16 cellular contexts compared by ENCODE assay signal in the genomic region with DNA sequence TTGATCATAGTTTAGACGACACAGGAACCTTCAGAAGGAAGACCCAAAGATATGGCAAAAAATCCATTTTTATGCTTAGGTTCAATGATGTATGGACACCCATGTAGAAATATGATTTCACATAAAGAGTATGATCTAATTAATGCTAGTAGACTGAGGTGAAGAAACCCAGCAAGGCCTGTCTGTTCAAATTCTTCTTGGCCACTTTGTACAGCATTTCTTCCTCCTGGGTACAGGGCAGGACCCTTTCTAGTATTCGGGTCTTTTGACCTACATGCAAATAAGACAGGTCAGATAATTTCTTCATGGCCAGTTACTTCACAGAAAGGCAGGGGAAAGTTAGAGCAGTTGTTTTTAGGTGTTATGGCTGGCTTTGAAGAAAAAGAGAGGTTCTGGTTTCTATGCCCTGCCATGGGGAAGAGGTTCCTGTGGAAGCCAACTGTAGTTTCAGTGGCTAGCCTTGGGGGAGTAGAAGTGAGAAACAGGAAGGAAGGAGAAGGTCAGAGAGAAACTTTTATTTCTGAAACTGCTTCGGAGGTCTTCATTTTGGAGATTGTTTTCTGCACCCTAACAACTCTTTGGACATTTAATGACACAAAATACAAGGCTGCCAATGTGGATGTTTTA.
DNase-seq lines count a peak whose midpoint lies in the region; ATAC-seq and TF ChIP-seq lines count a peak whose summit lies in the region.
"Had no signal": no experiment of that assay in that cellular context is flagged by ENCODE, and none has a peak within 500 bp of the region (broad histone marks: within the 10 kb centered on the region; RNA-seq: fewer than 3 reads in every experiment).

No MANE protein-coding gene starts in this region.

- peak; percentile 42 for ATAC-seq in GM18867 (IDR thresholded peaks at IDR 0.05; ENCODE audit: unreplicated experiment)
- peak; percentile 74 for ATAC-seq in HG02678 (IDR thresholded peaks at IDR 0.05; ENCODE audit: unreplicated experiment)
- ATAC-seq in activated naive CD8-positive, alpha-beta T cell treated with anti-CD3 and anti-CD28 coated beads, Interleukin-2, amount 50 U/mL, for 24 hours, result peak; percentile 77
- ATAC-seq: gastroesophageal sphincter had no signal

- no peaks in the 10 kb centered on the region for H3K27me3 ChIP-seq in HAP-1 (ENCODE audit: low read depth)
- H3K27me3 ChIP-seq: gastroesophageal sphincter, right atrium auricular region, tibial nerve had no signal

- TF ChIP-seq POLR2A in NB4 (IDR thresholded peaks at IDR 0.05; ENCODE audit: extremely low read depth, insufficient read length), result no peak

- H3K9me3 Mint-ChIP-seq in activated naive CD8-positive, alpha-beta T cell treated with anti-CD3 and anti-CD28 coated beads, Interleukin-2, amount 50 U/mL, for 24 hours, result no peaks in the 10 kb centered on the region
- H3K9me3 Mint-ChIP-seq in glutamatergic neuron (ENCODE audit: unreplicated experiment), result no peaks in the 10 kb centered on the region
- H3K9me3 Mint-ChIP-seq: immature natural killer cell had no signal

- peak overlapping the region; percentile 17 for H3K27ac Mint-ChIP-seq in activated naive CD8-positive, alpha-beta T cell treated with anti-CD3 and anti-CD28 coated beads, Interleukin-2, amount 50 U/mL, for 24 hours
- H3K27ac Mint-ChIP-seq in glutamatergic neuron (ENCODE audit: unreplicated experiment), result no peak overlapping the region
- H3K27ac Mint-ChIP-seq: immature natural killer cell had no signal

- no peaks in the 10 kb centered on the region for H3K36me3 Mint-ChIP-seq in activated naive CD8-positive, alpha-beta T cell treated with anti-CD3 and anti-CD28 coated beads, Interleukin-2, amount 50 U/mL, for 24 hours (ENCODE audit: low read depth)
- no peaks in the 10 kb centered on the region for H3K36me3 Mint-ChIP-seq in glutamatergic neuron (ENCODE audit: unreplicated experiment)
- H3K36me3 Mint-ChIP-seq: immature natural killer cell had no signal

- peaks cover 14% of the 10 kb centered on the region for H3K4me1 ChIP-seq in HAP-1
- H3K4me1 ChIP-seq: gastroesophageal sphincter had no signal

- DNase-seq in NB4 (ENCODE audit: low read depth) (peak; percentile 20), HCEC 1CT (no peak), glutamatergic neuron (no peak), HAP-1 (ENCODE audit: low spot score in 2 of 2) (no peak)
- DNase-seq in activated naive CD8-positive, alpha-beta T cell treated with anti-CD3 and anti-CD28 coated beads, Interleukin-2, amount 50 U/mL, for 24 hours, result no peak
- DNase-seq: activated CD4-positive, CD25-positive, alpha-beta regulatory T cell; immature natural killer cell; NCI-H1105 treated with DMSO at 0.1 percent for 48 hours; NCI-H446 treated with DMSO at 0.1 percent for 48 hours; stimulated activated CD8-positive, alpha-beta memory T cell treated with anti-CD3 and anti-CD28 coated beads, Interleukin-4, amount 100 ng/mL, for 48 hours; SW 1271 had no signal

- no peaks in the 10 kb centered on the region for H3K27me3 Mint-ChIP-seq in activated naive CD8-positive, alpha-beta T cell treated with anti-CD3 and anti-CD28 coated beads, Interleukin-2, amount 50 U/mL, for 24 hours
- H3K27me3 Mint-ChIP-seq in glutamatergic neuron (ENCODE audit: unreplicated experiment), result no peaks in the 10 kb centered on the region

- H3K4me1 Mint-ChIP-seq in activated naive CD8-positive, alpha-beta T cell treated with anti-CD3 and anti-CD28 coated beads, Interleukin-2, amount 50 U/mL, for 24 hours, result peaks cover 8% of the 10 kb centered on the region
- peaks cover 38% of the 10 kb centered on the region for H3K4me1 Mint-ChIP-seq in glutamatergic neuron (ENCODE audit: low read depth, unreplicated experiment)

- no peaks in the 10 kb centered on the region for H3K9me3 ChIP-seq in HAP-1
- H3K9me3 ChIP-seq: gastroesophageal sphincter, right atrium auricular region, tibial nerve had no signal

- H3K4me3 ChIP-seq in NB4 (ENCODE audit: low read depth, low read length) (no peak overlapping the region), HAP-1 (no peak overlapping the region)
- H3K4me3 ChIP-seq: gastroesophageal sphincter, right atrium auricular region, tibial nerve had no signal

- no peak overlapping the region for H3K4me3 Mint-ChIP-seq in activated naive CD8-positive, alpha-beta T cell treated with anti-CD3 and anti-CD28 coated beads, Interleukin-2, amount 50 U/mL, for 24 hours
- H3K4me3 Mint-ChIP-seq in glutamatergic neuron (ENCODE audit: unreplicated experiment), result no peak overlapping the region
- H3K4me3 Mint-ChIP-seq: immature natural killer cell had no signal

- no peaks in the 10 kb centered on the region for H3K36me3 ChIP-seq in HAP-1 (replicated peaks)
- H3K36me3 ChIP-seq: gastroesophageal sphincter, right atrium auricular region, tibial nerve had no signal

- in situ Hi-C loops in HAP-1 (cut with MboI; ENCODE audit: low sequenced_read_pairs), result no loop called here

- TF ChIP-seq CTCF in NB4 (IDR thresholded peaks at IDR 0.05; ENCODE audit: low read depth, low read length) (no peak), glutamatergic neuron (IDR thresholded peaks at IDR 0.05; ENCODE audit: partially characterized antibody, unreplicated experiment) (no peak)
